10 cellular contexts compared by ENCODE assay signal in genomic region chr11:15114501-15115475, GRCh38. TPM values are rescaled to one million over a fixed set of nuclear protein-coding genes. Genes with fewer than 3 reads are reported as not detected.
DNase-seq lines count a peak whose midpoint lies in the region; ATAC-seq and TF ChIP-seq lines count a peak whose summit lies in the region.
"Had no signal": no experiment of that assay in that cellular context is flagged by ENCODE, and none has a peak within 500 bp of the region (broad histone marks: within the 10 kb centered on the region; RNA-seq: fewer than 3 reads in every experiment).

Gene INSC, plus strand, starts transcription at chr11:15114923. Its CDS starts 34,252 bp downstream, at chr11:15149175.

- intact Hi-C loops in CD8-positive, alpha-beta T cell (cut with DNase I, micrococcal nuclease), result no loop called here
- intact Hi-C loops in spleen (cut with DNase I; ENCODE audit: low total_unique reads), result no loop called here

- H3K9me3 ChIP-seq in CD8-positive, alpha-beta T cell (ENCODE audit: low read length), result no peaks in the 10 kb centered on the region
- no peaks in the 10 kb centered on the region for H3K9me3 ChIP-seq in NT2/D1 (ENCODE audit: insufficient read depth, low read length)
- H3K9me3 ChIP-seq in spleen, result no peaks in the 10 kb centered on the region
- H3K9me3 ChIP-seq: ovary had no signal

- no peak within 1 kb of the TSS for H3K27ac Mint-ChIP-seq in CD8-positive, alpha-beta T cell

- H3K9ac ChIP-seq in NT2/D1 (ENCODE audit: insufficient read length, low read depth), result peak within 1 kb of the TSS; percentile 32

- no peak for TF ChIP-seq CTCF in CD8-positive, alpha-beta T cell (IDR thresholded peaks at IDR 0.05)
- TF ChIP-seq CTCF in foreskin keratinocyte (conservative IDR thresholded peaks at IDR 0.05) (peak; percentile 29), omental fat pad (IDR thresholded peaks at IDR 0.05) (no peak), spleen (IDR thresholded peaks at IDR 0.05 in 8 of 11, conservative IDR thresholded peaks at IDR 0.05 in 3 of 11) (no peak), GM13977 (IDR thresholded peaks at IDR 0.05; ENCODE audit: extremely low read depth, insufficient read depth, missing control alignments) (no peak)

- H3K4me1 Mint-ChIP-seq in CD8-positive, alpha-beta T cell (ENCODE audit: low read depth), result peaks cover 16% of the 10 kb centered on the region

- peaks cover 55% of the 10 kb centered on the region for H3K27me3 Mint-ChIP-seq in CD8-positive, alpha-beta T cell (ENCODE audit: low read depth)

- WGBS in spleen, 5 donors, result 7 to 12% (median 7%) methylated on average over 24 to 50 of the region's 50 CpGs

- no peak for DNase-seq in CD8-positive, alpha-beta T cell
- DNase-seq in NT2/D1 (ENCODE audit: low read depth, low spot score), result no peak
- no peak for DNase-seq in foreskin keratinocyte
- no peak for DNase-seq in omental fat pad (ENCODE audit: low spot score)
- no peak for DNase-seq in spleen
- no peak for DNase-seq in GM13977 (ENCODE audit: low spot score)
- no peak for DNase-seq in NCI-H2196 treated with DMSO at 0.1 percent for 48 hours (lab: John Stamatoyannopoulos, UW; ENCODE audit: unreplicated experiment)
- no peak for DNase-seq in GDM1 (lab: John Stamatoyannopoulos, UW)
- DNase-seq: activated CD8-positive, alpha-beta memory T cell treated with anti-CD3 and anti-CD28 coated beads, Interleukin-2, amount 50 U/mL, for 4 hours; ovary had no signal

- CTCF ChIA-PET in CD8-positive, alpha-beta T cell (lab: Charles Lee), result no interaction called here

- POLR2A ChIA-PET in CD8-positive, alpha-beta T cell (lab: Charles Lee), result no interaction called here

- no peaks in the 10 kb centered on the region for H3K36me3 Mint-ChIP-seq in CD8-positive, alpha-beta T cell

- peak within 1 kb of the TSS; percentile 16 for H3K4me3 ChIP-seq in CD8-positive, alpha-beta T cell (ENCODE audit: low read depth, low read length)
- peak within 1 kb of the TSS; percentile 36 for H3K4me3 ChIP-seq in NT2/D1 (ENCODE audit: insufficient read length, low read depth)
- H3K4me3 ChIP-seq in spleen, result peak within 1 kb of the TSS in 4 of 8 donors; percentile 15 to 54 (median 22)
- H3K4me3 ChIP-seq: ovary had no signal

- in situ Hi-C loops in GM13977 (cut with MboI; ENCODE audit: low pct_unique_long_range_greater_than_20kb, low sequenced_read_pairs, unreplicated experiment), result no loop called here

- peaks cover 12% of the 10 kb centered on the region for H3K4me1 ChIP-seq in CD8-positive, alpha-beta T cell (ENCODE audit: insufficient read depth, low read length)
- H3K4me1 ChIP-seq in NT2/D1 (ENCODE audit: insufficient read depth, insufficient read length) (peaks cover 2% of the 10 kb centered on the region), foreskin keratinocyte (no peaks in the 10 kb centered on the region), spleen (peaks cover 0 to 36% (median 22%) of the 10 kb centered on the region in 6 donors)

- no peak within 1 kb of the TSS for H3K4me3 Mint-ChIP-seq in CD8-positive, alpha-beta T cell

- H3K27ac ChIP-seq in CD8-positive, alpha-beta T cell (ENCODE audit: low read depth, low read length), result no peak within 1 kb of the TSS
- H3K27ac ChIP-seq in foreskin keratinocyte, result no peak within 1 kb of the TSS
- H3K27ac ChIP-seq in spleen, result no peak within 1 kb of the TSS
- H3K27ac ChIP-seq: ovary had no signal

- no peak for ATAC-seq in CD8-positive, alpha-beta T cell
- ATAC-seq in foreskin keratinocyte, result peak; percentile 59
- peak; percentile 8 for ATAC-seq in omental fat pad (ENCODE audit: low FRiP score)

- H3K9me3 Mint-ChIP-seq in CD8-positive, alpha-beta T cell, result no peaks in the 10 kb centered on the region

- H3K36me3 ChIP-seq in CD8-positive, alpha-beta T cell (ENCODE audit: insufficient read depth, low read length), result no peaks in the 10 kb centered on the region
- H3K36me3 ChIP-seq in NT2/D1 (ENCODE audit: insufficient read depth, insufficient read length, low read length), result no peaks in the 10 kb centered on the region
- no peaks in the 10 kb centered on the region for H3K36me3 ChIP-seq in spleen
- H3K36me3 ChIP-seq: ovary had no signal

- no peak for TF ChIP-seq POLR2A in spleen (IDR thresholded peaks at IDR 0.05)

- H3K27me3 ChIP-seq in CD8-positive, alpha-beta T cell (ENCODE audit: insufficient read depth, low read length), result no peaks in the 10 kb centered on the region
- H3K27me3 ChIP-seq in NT2/D1 (ENCODE audit: insufficient read depth, insufficient read length) (peaks cover 37% of the 10 kb centered on the region), foreskin keratinocyte (peaks cover 16% of the 10 kb centered on the region), spleen (replicated peaks in 1 of 7) (peaks cover 0 to 60% (median 20%) of the 10 kb centered on the region in 7 donors)
- H3K27me3 ChIP-seq: ovary had no signal

RNA-seq across cellular contexts. Expression of gene INSC, which starts in this region (rescaled TPM):
- total RNA-seq in CD8-positive, alpha-beta T cell, result not detected
- total RNA-seq in foreskin keratinocyte, result 0.07 and 0.35 TPM in 2 replicates
- 0.10 TPM in 1 of 2 replicates, not detected in the other for polyA plus RNA-seq in foreskin keratinocyte
- 1 to 10 TPM in 1 of 4 donors, not detected in 3; 3.0 TPM for total RNA-seq in omental fat pad
- total RNA-seq in spleen, result 1 to 10 TPM in 2 of 7 donors, under 1 TPM in 3, not detected in 2; 0.27 to 1.8 (median 0.77) TPM
- polyA plus RNA-seq in spleen, result under 1 TPM; 0.04 to 0.19 (median 0.15) TPM

Comparison
In these comparisons a context has a peak if more than half of its experiments do, and no peak if none do; other contexts are left out.
1. Peak in ATAC-seq in foreskin keratinocyte; RNA of the gene not detected or under 1 TPM.